Comparison of ENCODE assay signal across 30 cellular contexts in genomic region chr10:118251791-118252190, GRCh38.
DNase-seq lines count a peak whose midpoint lies in the region; ATAC-seq and TF ChIP-seq lines count a peak whose summit lies in the region.
"Had no signal": no experiment of that assay in that cellular context is flagged by ENCODE, and none has a peak within 500 bp of the region (broad histone marks: within the 10 kb centered on the region; RNA-seq: fewer than 3 reads in every experiment).

No MANE protein-coding gene starts in this region.

- H3K4me1 Mint-ChIP-seq in activated T-cell treated with anti-CD3 and anti-CD28 coated beads, Interleukin-2, amount 50 U/mL, for 4 hours (ENCODE audit: low read depth): no peaks in the 10 kb centered on the region
- H3K4me1 Mint-ChIP-seq: CD8-positive, alpha-beta memory T cell had no signal

- H3K4me3 Mint-ChIP-seq in activated T-cell treated with anti-CD3 and anti-CD28 coated beads, Interleukin-2, amount 50 U/mL, for 4 hours: no peak overlapping the region
- H3K4me3 Mint-ChIP-seq: activated CD8-positive, alpha-beta T cell treated with anti-CD3 and anti-CD28 coated beads, Interleukin-2, amount 10 ng/mL, durations not matched to agents 7 days and 5 days; CD8-positive, alpha-beta memory T cell; nephron progenitor cell; T-helper 2 cell treated with Interferon-gamma antibody and Interleukin-4, amounts not matched to agents 5 μg/mL and 100 μg/mL, for 36 hours had no signal

- H3K36me3 ChIP-seq in SJCRH30 (no peaks in the 10 kb centered on the region), upper lobe of right lung (no peaks in the 10 kb centered on the region)
- H3K36me3 ChIP-seq: colonic mucosa, HAP-1, tibial artery had no signal

- TF ChIP-seq CTCF in foreskin keratinocyte (conservative IDR thresholded peaks at IDR 0.05): no peak
- TF ChIP-seq CTCF in upper lobe of right lung (IDR thresholded peaks at IDR 0.05): no peak

- H3K27ac ChIP-seq in SJCRH30: no peak overlapping the region
- no peak overlapping the region for H3K27ac ChIP-seq in foreskin keratinocyte
- H3K27ac ChIP-seq in upper lobe of right lung: no peak overlapping the region
- H3K27ac ChIP-seq: colonic mucosa, epithelial cell of prostate, tibial artery had no signal

- H3K9me3 ChIP-seq in SJCRH30 (replicated peaks): no peaks in the 10 kb centered on the region
- H3K9me3 ChIP-seq in upper lobe of right lung: no peaks in the 10 kb centered on the region
- H3K9me3 ChIP-seq: colonic mucosa, HAP-1, mucosa of descending colon, tibial artery had no signal

- intact Hi-C loops in upper lobe of right lung (cut with DNase I): no loop called here

- H3K4me1 ChIP-seq in SJCRH30 (no peaks in the 10 kb centered on the region; the same call in none of the 2 replicates), foreskin keratinocyte (peaks cover 3% of the 10 kb centered on the region), upper lobe of right lung (no peaks in the 10 kb centered on the region)
- H3K4me1 ChIP-seq: colonic mucosa, tibial artery had no signal

- ATAC-seq in foreskin keratinocyte: peak; percentile 88
- ATAC-seq in HG03469 (IDR thresholded peaks at IDR 0.05; ENCODE audit: unreplicated experiment): no peak
- no peak for ATAC-seq in upper lobe of right lung
- no peak for ATAC-seq in GM19467 (IDR thresholded peaks at IDR 0.05; ENCODE audit: unreplicated experiment)
- no peak for ATAC-seq in activated T-cell treated with anti-CD3 and anti-CD28 coated beads, Interleukin-2, amount 50 U/mL, for 4 hours
- ATAC-seq: activated CD8-positive, alpha-beta T cell treated with anti-CD3 and anti-CD28 coated beads, Interleukin-2, amount 10 ng/mL, durations not matched to agents 7 days and 5 days; activated naive CD4-positive, alpha-beta T cell treated with anti-CD3 and anti-CD28 coated beads, Interleukin-2, amount 50 U/mL, for 72 hours; mucosa of descending colon had no signal

- DNase-seq in AG08396 (ENCODE audit: low spot score): peak; percentile 27
- peak; percentile 51 for DNase-seq in HT1080 (ENCODE audit: low read depth)
- DNase-seq in SJCRH30: peak; percentile 9 to 26
- DNase-seq in foreskin keratinocyte: peak; percentile 42 to 62
- DNase-seq in upper lobe of right lung: no peak
- no peak for DNase-seq in activated T-cell treated with anti-CD3 and anti-CD28 coated beads, Interleukin-2, amount 50 U/mL, for 4 hours
- DNase-seq: activated CD8-positive, alpha-beta T cell treated with anti-CD3 and anti-CD28 coated beads, Interleukin-2, amount 10 ng/mL, durations not matched to agents 7 days and 5 days; activated effector memory CD4-positive, alpha-beta T cell treated with Interleukin-2 at 50 U/mL for 16 hours; activated T-cell treated with anti-CD3 and anti-CD28 coated beads for 4 hours; anterior cingulate cortex; CD8-positive, alpha-beta memory T cell; colonic mucosa; DMS153; effector CD4-positive, alpha-beta T cell; head of caudate nucleus; Karpas-422; mucosa of descending colon; NCI-H510A treated with DMSO at 0.1 percent for 48 hours; nephron progenitor cell; SHP77 treated with DMSO at 0.1 percent for 48 hours; stimulated activated CD4-positive, alpha-beta T cell treated with anti-CD3 and anti-CD28 coated beads, Interleukin-15, amount 100 ng/mL, for 24 hours; stimulated activated CD4-positive, alpha-beta T cell treated with anti-CD3 and anti-CD28 coated beads, Interleukin-4, amount 100 ng/mL, for 4 hours; tibial artery had no signal

- H3K9me3 Mint-ChIP-seq in activated T-cell treated with anti-CD3 and anti-CD28 coated beads, Interleukin-2, amount 50 U/mL, for 4 hours: no peaks in the 10 kb centered on the region
- H3K9me3 Mint-ChIP-seq: activated naive CD4-positive, alpha-beta T cell treated with anti-CD3 and anti-CD28 coated beads, Interleukin-2, amount 50 U/mL, for 72 hours; CD8-positive, alpha-beta memory T cell; nephron progenitor cell; T-helper 2 cell treated with Interferon-gamma antibody and Interleukin-4, amounts not matched to agents 5 μg/mL and 100 μg/mL, for 36 hours had no signal

- H3K27me3 ChIP-seq in SJCRH30 (peaks cover 6% of the 10 kb centered on the region; the same call in 1 of the 2 replicates), foreskin keratinocyte (no peaks in the 10 kb centered on the region), upper lobe of right lung (peaks cover 19% of the 10 kb centered on the region)
- H3K27me3 ChIP-seq: colonic mucosa had no signal

- peaks cover 39% of the 10 kb centered on the region for H3K27me3 Mint-ChIP-seq in activated T-cell treated with anti-CD3 and anti-CD28 coated beads, Interleukin-2, amount 50 U/mL, for 4 hours (ENCODE audit: low read depth)

- H3K4me3 ChIP-seq in SJCRH30 (no peak overlapping the region), upper lobe of right lung (no peak overlapping the region)
- H3K4me3 ChIP-seq: colonic mucosa, HAP-1, lung, mucosa of descending colon, tibial artery had no signal

- no peaks in the 10 kb centered on the region for H3K36me3 Mint-ChIP-seq in activated T-cell treated with anti-CD3 and anti-CD28 coated beads, Interleukin-2, amount 50 U/mL, for 4 hours (ENCODE audit: insufficient read depth)
- H3K36me3 Mint-ChIP-seq: activated naive CD4-positive, alpha-beta T cell treated with anti-CD3 and anti-CD28 coated beads, Interleukin-2, amount 50 U/mL, for 72 hours; CD8-positive, alpha-beta memory T cell had no signal

Comparison
In these comparisons a context has a peak if more than half of its experiments do, and no peak if none do; other contexts are left out.
1. DNase-seq: peak in AG08396 (single experiment), HT1080 (single experiment), SJCRH30 (2 of 2) and foreskin keratinocyte (2 of 2); none in upper lobe of right lung (single experiment) and activated T-cell treated with anti-CD3 and anti-CD28 coated beads, Interleukin-2, amount 50 U/mL, for 4 hours (single experiment).